Comparison of ENCODE assay signal across 12 cellular contexts in genomic region chr2:43905388-43905803, GRCh38.
DNase-seq lines count a peak whose midpoint lies in the region; ATAC-seq and TF ChIP-seq lines count a peak whose summit lies in the region.
"Had no signal": no experiment of that assay in that cellular context is flagged by ENCODE, and none has a peak within 500 bp of the region (broad histone marks: within the 10 kb centered on the region; RNA-seq: fewer than 3 reads in every experiment).

No MANE protein-coding gene starts in this region.

- in situ Hi-C loops in brain microvascular endothelial cell (cut with HindIII; ENCODE audit: low pct_ligation_motif_present, low sequenced_read_pairs): no loop called here

- no peak overlapping the region for H3K4me3 ChIP-seq in brain microvascular endothelial cell (ENCODE audit: low read depth, low read length)
- H3K4me3 ChIP-seq: MG63 had no signal

- H3K4me3 Mint-ChIP-seq in activated T-cell treated with anti-CD3 and anti-CD28 coated beads, Interleukin-2, amount 50 U/mL, for 4 hours: no peak overlapping the region
- H3K4me3 Mint-ChIP-seq in stimulated activated memory B cell treated with anti-CD40 and anti-IgM and Interleukin-4, amounts not matched to agents 10 μg/mL and 1 μg/mL and 100 μg/mL, for 72 hours: no peak overlapping the region

- no peaks in the 10 kb centered on the region for H3K9me3 Mint-ChIP-seq in activated T-cell treated with anti-CD3 and anti-CD28 coated beads, Interleukin-2, amount 50 U/mL, for 4 hours
- no peaks in the 10 kb centered on the region for H3K9me3 Mint-ChIP-seq in stimulated activated memory B cell treated with anti-CD40 and anti-IgM and Interleukin-4, amounts not matched to agents 10 μg/mL and 1 μg/mL and 100 μg/mL, for 72 hours

- H3K27me3 ChIP-seq in brain microvascular endothelial cell (replicated peaks): no peaks in the 10 kb centered on the region
- H3K27me3 ChIP-seq: MG63 had no signal

- peaks cover 46% of the 10 kb centered on the region for H3K36me3 Mint-ChIP-seq in activated T-cell treated with anti-CD3 and anti-CD28 coated beads, Interleukin-2, amount 50 U/mL, for 4 hours (ENCODE audit: insufficient read depth)
- peaks cover 56% of the 10 kb centered on the region for H3K36me3 Mint-ChIP-seq in stimulated activated memory B cell treated with anti-CD40 and anti-IgM and Interleukin-4, amounts not matched to agents 10 μg/mL and 1 μg/mL and 100 μg/mL, for 72 hours

- TF ChIP-seq CTCF in brain microvascular endothelial cell (IDR thresholded peaks at IDR 0.05; ENCODE audit: low read depth, low read length, missing control alignments): no peak

- DNase-seq in activated T-cell treated with anti-CD3 and anti-CD28 coated beads, Interleukin-2, amount 50 U/mL, for 4 hours: no peak
- DNase-seq in activated T-cell treated with anti-CD3 and anti-CD28 coated beads, Interleukin-2, amount 50 U/mL, for 48 hours: no peak
- peak; percentile 5 for DNase-seq in brain microvascular endothelial cell
- DNase-seq in COLO668 (lab: John Stamatoyannopoulos, UW; ENCODE audit: unreplicated experiment): no peak
- no peak for DNase-seq in medulla oblongata (ENCODE audit: extremely low spot score)
- no peak for DNase-seq in CD1c-positive myeloid dendritic cell (ENCODE audit: extremely low spot score)
- DNase-seq: activated CD4-positive, alpha-beta T cell treated with anti-CD3 and anti-CD28 coated beads for 4 hours; MG63; NCI-H510A had no signal

- peaks cover 22% of the 10 kb centered on the region for H3K36me3 ChIP-seq in brain microvascular endothelial cell (replicated peaks)

- H3K27me3 Mint-ChIP-seq in activated T-cell treated with anti-CD3 and anti-CD28 coated beads, Interleukin-2, amount 50 U/mL, for 4 hours (ENCODE audit: low read depth): no peaks in the 10 kb centered on the region
- no peaks in the 10 kb centered on the region for H3K27me3 Mint-ChIP-seq in stimulated activated memory B cell treated with anti-CD40 and anti-IgM and Interleukin-4, amounts not matched to agents 10 μg/mL and 1 μg/mL and 100 μg/mL, for 72 hours

- H3K27ac ChIP-seq in brain microvascular endothelial cell: peak overlapping the region; percentile 85
- H3K27ac ChIP-seq: parathyroid adenoma had no signal

- H3K4me1 Mint-ChIP-seq in activated T-cell treated with anti-CD3 and anti-CD28 coated beads, Interleukin-2, amount 50 U/mL, for 4 hours (ENCODE audit: low read depth): peaks cover 7% of the 10 kb centered on the region
- peaks cover 5% of the 10 kb centered on the region for H3K4me1 Mint-ChIP-seq in stimulated activated memory B cell treated with anti-CD40 and anti-IgM and Interleukin-4, amounts not matched to agents 10 μg/mL and 1 μg/mL and 100 μg/mL, for 72 hours

- peak; percentile 43 to 59 for ATAC-seq in activated T-cell treated with anti-CD3 and anti-CD28 coated beads, Interleukin-2, amount 50 U/mL, for 4 hours
- ATAC-seq in HG03442 (IDR thresholded peaks at IDR 0.05; ENCODE audit: unreplicated experiment): peak; percentile 64
- ATAC-seq in stimulated activated memory B cell treated with anti-CD40 and anti-IgM and Interleukin-4, amounts not matched to agents 10 μg/mL and 1 μg/mL and 100 μg/mL, for 72 hours: no peak

- peak overlapping the region; percentile 22 for H3K27ac Mint-ChIP-seq in stimulated activated memory B cell treated with anti-CD40 and anti-IgM and Interleukin-4, amounts not matched to agents 10 μg/mL and 1 μg/mL and 100 μg/mL, for 72 hours
